ENCODE assay signal across 1 cellular context in genomic region chr18:54871231-54871630, GRCh38.
TF ChIP-seq lines count a peak whose summit lies in the region.

No MANE protein-coding gene starts in this region.

TF ChIP-seq in K562, 482 proteins besides CTCF, POLR2A, EP300 and RAD21 (continued from another document):
- TF ChIP-seq ZNF212 (CRISPR knock-in tag; IDR thresholded peaks at IDR 0.05) (no peak), CBX1 (IDR thresholded peaks at IDR 0.05; ENCODE audit: low read depth) (no peak), RBM25 (IDR thresholded peaks at IDR 0.05; ENCODE audit: low read depth, low read length, severe bottlenecking) (no peak), RERE (CRISPR knock-in tag; IDR thresholded peaks at IDR 0.05; ENCODE audit: borderline replicate concordance) (no peak), SRSF7 (optimal IDR thresholded peaks at IDR 0.05; ENCODE audit: low read depth, low read length) (no peak), PML (IDR thresholded peaks at IDR 0.05; ENCODE audit: low read length) (peak; percentile 48; the same call in 1 of the 2 replicates), ZBTB49 (CRISPR knock-in tag; IDR thresholded peaks at IDR 0.05; ENCODE audit: borderline replicate concordance) (no peak), RCOR1 (IDR thresholded peaks at IDR 0.05; ENCODE audit: borderline replicate concordance in 1 of 2, low read depth in 2 of 2, low read length in 2 of 2) (no peak), TCFL5 (CRISPR knock-in tag; conservative IDR thresholded peaks at IDR 0.05) (no peak), TRIM24 (IDR thresholded peaks at IDR 0.05) (0 out of 4 replicates have a peak, but pooled peaks of 1 of the 2 experiments have one; percentile 32), ZNF561 (CRISPR knock-in tag; conservative IDR thresholded peaks at IDR 0.05) (no peak), LARP7 (IDR thresholded peaks at IDR 0.05) (no peak), LEF1 (IDR thresholded peaks at IDR 0.05) (no peak), TBP (optimal IDR thresholded peaks at IDR 0.05; ENCODE audit: low read depth, low read length) (no peak), E2F8 (IDR thresholded peaks at IDR 0.05; ENCODE audit: low read depth, partially characterized antibody) (no peak), RUNX1 (IDR thresholded peaks at IDR 0.05; ENCODE audit: low read depth) (no peak), ZBTB5 (IDR thresholded peaks at IDR 0.05) (no peak), NR0B1 (IDR thresholded peaks at IDR 0.05; ENCODE audit: partially characterized antibody) (no peak), EGR1 (conservative IDR thresholded peaks at IDR 0.05) (no peak), TFAP4 (CRISPR knock-in tag; IDR thresholded peaks at IDR 0.05; ENCODE audit: borderline replicate concordance) (no peak), IRF2 (CRISPR knock-in tag; IDR thresholded peaks at IDR 0.05) (no peak), ZNF282 (CRISPR knock-in tag; IDR thresholded peaks at IDR 0.05) (no peak), CTCFL (IDR thresholded peaks at IDR 0.05; ENCODE audit: borderline replicate concordance, insufficient read depth, low read depth, low read length, poor library complexity, severe bottlenecking) (no peak), NFATC3 (IDR thresholded peaks at IDR 0.05) (no peak), DIDO1 (tag; IDR thresholded peaks at IDR 0.05; ENCODE audit: low read depth) (no peak), TEAD2 (tag; IDR thresholded peaks at IDR 0.05) (no peak), KLF6 (CRISPR knock-in tag; IDR thresholded peaks at IDR 0.05; ENCODE audit: borderline replicate concordance) (no peak), ZNF263 (CRISPR knock-in tag; IDR thresholded peaks at IDR 0.05; ENCODE audit: borderline replicate concordance) (no peak), ZNF449 (CRISPR knock-in tag; IDR thresholded peaks at IDR 0.05) (no peak), REST (CRISPR knock-in tag; IDR thresholded peaks at IDR 0.05; ENCODE audit: low read depth) (no peak), ZNF274 (IDR thresholded peaks at IDR 0.05; ENCODE audit: borderline replicate concordance, low read depth, low read length) (no peak), DACH1 (IDR thresholded peaks at IDR 0.05; ENCODE audit: partially characterized antibody) (peak; percentile 13), MCM2 (IDR thresholded peaks at IDR 0.05; ENCODE audit: low read depth) (no peak), ZNF77 (CRISPR knock-in tag; IDR thresholded peaks at IDR 0.05) (no peak)
TF ChIP-seq in K562: peak in this region for 24.
